In genomic region chr19:45094158-45094557, GRCh38 we compare ENCODE assay signal across 10 cellular contexts. TPM values are rescaled to one million over a fixed set of nuclear protein-coding genes. Genes with fewer than 3 reads are reported as not detected.
DNase-seq lines count a peak whose midpoint lies in the region; ATAC-seq and TF ChIP-seq lines count a peak whose summit lies in the region.
"Had no signal": no experiment of that assay in that cellular context is flagged by ENCODE, and none has a peak within 500 bp of the region (broad histone marks: within the 10 kb centered on the region; RNA-seq: fewer than 3 reads in every experiment).

No MANE protein-coding gene starts in this region.

- ATAC-seq in CD4-positive, CD25-positive, alpha-beta regulatory T cell (ENCODE audit: low read depth in 2 of 2): no peak
- ATAC-seq in HG02885 (IDR thresholded peaks at IDR 0.05; ENCODE audit: poor library complexity, unreplicated experiment) (no peak), GM21576 (IDR thresholded peaks at IDR 0.05; ENCODE audit: unreplicated experiment) (no peak), GM18519 (IDR thresholded peaks at IDR 0.05; ENCODE audit: low FRiP score, unreplicated experiment) (no peak)

- peaks cover 30% of the 10 kb centered on the region for H3K4me1 ChIP-seq in CD4-positive, CD25-positive, alpha-beta regulatory T cell (ENCODE audit: control insufficient read depth, insufficient read depth, low read length, poor library complexity, severe bottlenecking)
- H3K4me1 ChIP-seq in MM.1S (ENCODE audit: low read length) (peaks cover 10% of the 10 kb centered on the region), ectodermal cell (ENCODE audit: control insufficient read depth, insufficient read depth, low read length) (peaks cover 33% of the 10 kb centered on the region), neural progenitor cell (peaks cover 18% of the 10 kb centered on the region)

- H3K9ac ChIP-seq in MM.1S (ENCODE audit: low read length) (peak overlapping the region; percentile 99), neural progenitor cell (peak overlapping the region; percentile 97)

- H4K20me1 ChIP-seq in MM.1S (ENCODE audit: insufficient read depth, low read length) (peaks cover 2% of the 10 kb centered on the region; the same call in 1 of the 2 replicates), neural progenitor cell (ENCODE audit: low read depth) (peaks cover 59% of the 10 kb centered on the region)

- peaks cover 12 to 73% (median 51%) of the 10 kb centered on the region in 4 donors for H3K4me1 Mint-ChIP-seq in CD4-positive, CD25-positive, alpha-beta regulatory T cell
- H3K4me1 Mint-ChIP-seq in neural progenitor cell: peaks cover 64% of the 10 kb centered on the region

- peaks cover 6% of the 10 kb centered on the region for H3K27me3 Mint-ChIP-seq in CD4-positive, CD25-positive, alpha-beta regulatory T cell
- H3K27me3 Mint-ChIP-seq in neural progenitor cell (ENCODE audit: insufficient read depth, low read depth): peaks cover 11% of the 10 kb centered on the region

- H2AFZ ChIP-seq in MM.1S (ENCODE audit: low read length): no peak overlapping the region
- H2AFZ ChIP-seq in neural progenitor cell (replicated peaks): no peak overlapping the region

- H3K36me3 Mint-ChIP-seq in CD4-positive, CD25-positive, alpha-beta regulatory T cell: peaks cover 4% of the 10 kb centered on the region
- H3K36me3 Mint-ChIP-seq in neural progenitor cell: peaks cover 16% of the 10 kb centered on the region

- H3K9me3 Mint-ChIP-seq in CD4-positive, CD25-positive, alpha-beta regulatory T cell: peaks cover 0 to 4% (median 0%) of the 10 kb centered on the region in 7 donors
- H3K9me3 Mint-ChIP-seq in neural progenitor cell: no peaks in the 10 kb centered on the region

- H3K27me3 ChIP-seq in CD4-positive, CD25-positive, alpha-beta regulatory T cell (ENCODE audit: control insufficient read depth, insufficient read depth, low read length): no peaks in the 10 kb centered on the region
- H3K27me3 ChIP-seq in MM.1S (replicated peaks; ENCODE audit: insufficient read depth, low read length): no peaks in the 10 kb centered on the region
- H3K27me3 ChIP-seq in ectodermal cell (ENCODE audit: control insufficient read depth, insufficient read depth, low read length, poor library complexity, severe bottlenecking): no peaks in the 10 kb centered on the region
- no peaks in the 10 kb centered on the region for H3K27me3 ChIP-seq in neural progenitor cell

- peak overlapping the region; percentile 86 for H3K4me3 ChIP-seq in CD4-positive, CD25-positive, alpha-beta regulatory T cell (ENCODE audit: low read depth, low read length)
- H3K4me3 ChIP-seq in MM.1S (ENCODE audit: low read length): peak overlapping the region; percentile 89
- peak overlapping the region; percentile 99 for H3K4me3 ChIP-seq in ectodermal cell (ENCODE audit: insufficient read depth, low read depth, low read length)
- peak overlapping the region; percentile 97 for H3K4me3 ChIP-seq in neural progenitor cell

- H3K36me3 ChIP-seq in CD4-positive, CD25-positive, alpha-beta regulatory T cell (ENCODE audit: control insufficient read depth, insufficient read depth, low read length): peaks cover 3% of the 10 kb centered on the region
- H3K36me3 ChIP-seq in MM.1S (replicated peaks; ENCODE audit: insufficient read depth, low read length) (0 out of 2 replicates have a peak, but pooled peaks cover 3% of the 10 kb centered on the region), ectodermal cell (ENCODE audit: control insufficient read depth, insufficient read depth, low read length) (peaks cover 4% of the 10 kb centered on the region), neural progenitor cell (no peaks in the 10 kb centered on the region)

- peaks cover 66% of the 10 kb centered on the region for H3K79me2 ChIP-seq in MM.1S (ENCODE audit: low read length)
- peaks cover 65% of the 10 kb centered on the region for H3K79me2 ChIP-seq in neural progenitor cell (ENCODE audit: low read depth)

- 87 to 88% methylated on average over 10 of the region's 10 CpGs for WGBS in ectodermal cell, 2 experiments

- no peak for DNase-seq in CD4-positive, CD25-positive, alpha-beta regulatory T cell
- DNase-seq in MM.1S (no peak), neural progenitor cell (ENCODE audit: low spot score) (no peak), NCI-H1694 treated with DMSO at 0.1 percent for 48 hours (lab: John Stamatoyannopoulos, UW) (no peak)
- DNase-seq: cerebellar nuclear complex, NCI-H187 had no signal

- H3K27ac Mint-ChIP-seq in CD4-positive, CD25-positive, alpha-beta regulatory T cell: peak overlapping the region in 2 of 3 donors; percentile 97 to 98
- no peak overlapping the region for H3K27ac Mint-ChIP-seq in neural progenitor cell

- H3K9me3 ChIP-seq in CD4-positive, CD25-positive, alpha-beta regulatory T cell (ENCODE audit: control insufficient read depth in 2 of 2, low read length in 2 of 2): no peaks in the 10 kb centered on the region
- H3K9me3 ChIP-seq in MM.1S (replicated peaks; ENCODE audit: insufficient read depth, low read length): no peaks in the 10 kb centered on the region
- H3K9me3 ChIP-seq in ectodermal cell (ENCODE audit: control insufficient read depth, low read length): no peaks in the 10 kb centered on the region
- H3K9me3 ChIP-seq in neural progenitor cell (ENCODE audit: low read depth): no peaks in the 10 kb centered on the region

- no peak overlapping the region for H3K27ac ChIP-seq in CD4-positive, CD25-positive, alpha-beta regulatory T cell (ENCODE audit: insufficient read depth, low read length, poor library complexity, severe bottlenecking)
- H3K27ac ChIP-seq in MM.1S (ENCODE audit: low read length) (no peak overlapping the region; the same call in 1 of the 2 replicates), ectodermal cell (ENCODE audit: insufficient read depth, low read depth, low read length, poor library complexity, severe bottlenecking) (no peak overlapping the region), neural progenitor cell (no peak overlapping the region)

- H3K4me2 ChIP-seq in MM.1S (ENCODE audit: low read depth, low read length): peak overlapping the region; percentile 98
- peak overlapping the region; percentile 100 for H3K4me2 ChIP-seq in neural progenitor cell

- peak overlapping the region; percentile 90 to 99 (median 94) for H3K4me3 Mint-ChIP-seq in CD4-positive, CD25-positive, alpha-beta regulatory T cell
- peak overlapping the region; percentile 92 for H3K4me3 Mint-ChIP-seq in neural progenitor cell

- peaks cover 26% of the 10 kb centered on the region for H3F3A ChIP-seq in MM.1S (ENCODE audit: insufficient read depth, low read length)
- peaks cover 30% of the 10 kb centered on the region for H3F3A ChIP-seq in neural progenitor cell (ENCODE audit: low read depth)

- H3K9me2 ChIP-seq in MM.1S (replicated peaks; ENCODE audit: insufficient read depth, low read length): no peaks in the 10 kb centered on the region

- TF ChIP-seq CTCF in MM.1S (IDR thresholded peaks at IDR 0.05; ENCODE audit: low read length) (no peak), neural progenitor cell (IDR thresholded peaks at IDR 0.05) (no peak)

RNA-seq across cellular contexts. Expression of gene PPP1R37, which starts 1.2 kb away (rescaled TPM):
- 17.4 TPM for total RNA-seq in CD4-positive, CD25-positive, alpha-beta regulatory T cell
- 1 to 10 TPM in 1 of 4 donors, under 1 TPM in 3; 0.61 to 1.0 (median 0.65) TPM for polyA plus RNA-seq in CD4-positive, CD25-positive, alpha-beta regulatory T cell
- polyA plus RNA-seq in ectodermal cell (2013, experiment 1 of 4): 25.4 TPM
- polyA plus RNA-seq in ectodermal cell (2013, experiment 2 of 4): 24.1 TPM
- 19.8 TPM for polyA plus RNA-seq in ectodermal cell (2013, experiment 3 of 4)
- 20.7 TPM for polyA plus RNA-seq in ectodermal cell (2013, experiment 4 of 4)
- total RNA-seq in neural progenitor cell (ENCODE audit: low replicate concordance): 8.1 and 34.1 TPM in 2 replicates

RNA-seq across cellular contexts. Expression of gene GEMIN7, which starts 15.1 kb away (rescaled TPM):
- 6.6 TPM for total RNA-seq in CD4-positive, CD25-positive, alpha-beta regulatory T cell
- polyA plus RNA-seq in CD4-positive, CD25-positive, alpha-beta regulatory T cell: 10 to 100 TPM; 64.6 to 93.1 (median 79.7) TPM
- 24.6 TPM for polyA plus RNA-seq in ectodermal cell (2013, experiment 1 of 4)
- polyA plus RNA-seq in ectodermal cell (2013, experiment 2 of 4): 31.3 TPM
- 26.6 TPM for polyA plus RNA-seq in ectodermal cell (2013, experiment 3 of 4)
- polyA plus RNA-seq in ectodermal cell (2013, experiment 4 of 4): 28.1 TPM
- total RNA-seq in neural progenitor cell (ENCODE audit: low replicate concordance): 7.3 and 32.6 TPM in 2 replicates

RNA-seq across cellular contexts. Expression of gene ZNF296, which starts 17.9 kb away (rescaled TPM):
- total RNA-seq in CD4-positive, CD25-positive, alpha-beta regulatory T cell: 3.0 TPM
- 1 to 10 TPM; 1.8 to 2.5 (median 2.0) TPM for polyA plus RNA-seq in CD4-positive, CD25-positive, alpha-beta regulatory T cell
- polyA plus RNA-seq in ectodermal cell (2013, experiment 1 of 4): 1.7 TPM
- 1.4 TPM for polyA plus RNA-seq in ectodermal cell (2013, experiment 2 of 4)
- 1.6 TPM for polyA plus RNA-seq in ectodermal cell (2013, experiment 3 of 4)
- 1.8 TPM for polyA plus RNA-seq in ectodermal cell (2013, experiment 4 of 4)
- total RNA-seq in neural progenitor cell (ENCODE audit: low replicate concordance): 0.53 TPM in 1 of 2 replicates, not detected in the other

RNA-seq across cellular contexts. Expression of gene CLASRP, which starts 55.3 kb away (rescaled TPM):
- 189 TPM for total RNA-seq in CD4-positive, CD25-positive, alpha-beta regulatory T cell
- 1 to 10 TPM; 3.9 to 4.9 (median 4.3) TPM for polyA plus RNA-seq in CD4-positive, CD25-positive, alpha-beta regulatory T cell
- polyA plus RNA-seq in ectodermal cell (2013, experiment 1 of 4): 99.8 TPM
- 72.3 TPM for polyA plus RNA-seq in ectodermal cell (2013, experiment 2 of 4)
- polyA plus RNA-seq in ectodermal cell (2013, experiment 3 of 4): 62.8 TPM
- polyA plus RNA-seq in ectodermal cell (2013, experiment 4 of 4): 75.4 TPM
- 57.0 and 97.1 TPM in 2 replicates for total RNA-seq in neural progenitor cell (ENCODE audit: low replicate concordance)
